In the genomic region with DNA sequence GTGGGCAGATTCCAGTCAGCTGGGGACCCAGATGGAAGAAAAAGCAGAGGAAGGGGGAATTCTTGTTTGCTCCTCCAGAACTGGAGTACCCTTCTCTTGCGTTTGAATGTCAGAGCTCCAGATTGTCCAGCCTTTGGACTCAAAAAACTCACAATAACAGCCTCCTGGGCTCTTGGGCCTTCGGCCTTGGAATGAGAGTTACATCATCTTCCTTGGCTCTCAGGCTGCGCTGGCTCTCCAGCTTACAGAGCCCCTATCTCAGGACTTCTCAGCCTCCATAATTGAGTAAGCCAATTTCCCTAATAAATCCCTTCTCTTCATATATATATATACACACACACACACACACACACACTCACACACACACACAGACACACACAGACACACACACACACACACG, we compare ENCODE assay signal across 16 cellular contexts.
DNase-seq lines count a peak whose midpoint lies in the region; ATAC-seq and TF ChIP-seq lines count a peak whose summit lies in the region.
"Had no signal": no experiment of that assay in that cellular context is flagged by ENCODE, and none has a peak within 500 bp of the region (broad histone marks: within the 10 kb centered on the region; RNA-seq: fewer than 3 reads in every experiment).

No MANE protein-coding gene starts in this region.

- H2AK5ac ChIP-seq in mesendoderm (ENCODE audit: low read length) = no peak overlapping the region

- TF ChIP-seq POLR2A in heart left ventricle (IDR thresholded peaks at IDR 0.05) = no peak

- H3K4me2 ChIP-seq in mesendoderm (ENCODE audit: low read length) = no peak overlapping the region
- H3K4me2 ChIP-seq: A549 had no signal

- no peak overlapping the region for H2BK15ac ChIP-seq in mesendoderm (replicated peaks; ENCODE audit: low read depth)

- H3K36me3 ChIP-seq in heart left ventricle (no peaks in the 10 kb centered on the region), mesendoderm (ENCODE audit: control insufficient read depth, insufficient read depth, low read length) (no peaks in the 10 kb centered on the region)

- DNase-seq in NCI-H82 (lab: John Stamatoyannopoulos, UW) (peak; percentile 36), NCI-H82 treated with DMSO at 0.1 percent for 48 hours (lab: John Stamatoyannopoulos, UW; ENCODE audit: unreplicated experiment) (no peak), left ventricle myocardium superior (no peak), heart left ventricle (no peak), mesendoderm (no peak), middle frontal gyrus (ENCODE audit: extremely low spot score, low spot score) (no peak)
- DNase-seq: AML-193; Caco-2; CD4-positive, alpha-beta T cell; GM23248; H9 had no signal

- no peak overlapping the region for H4K5ac ChIP-seq in mesendoderm (ENCODE audit: low read length)

- H3K27ac ChIP-seq in heart left ventricle (no peak overlapping the region), mesendoderm (ENCODE audit: low read depth, low read length) (no peak overlapping the region)
- H3K27ac ChIP-seq: 22Rv1, A549, C4-2B, GM23248 had no signal

- no peak overlapping the region for H2BK5ac ChIP-seq in mesendoderm (ENCODE audit: low read length)

- peak overlapping the region; percentile 94 for H3K18ac ChIP-seq in mesendoderm (ENCODE audit: low read length)

- no peak overlapping the region for H3K23ac ChIP-seq in mesendoderm (ENCODE audit: low read length)

- no peak overlapping the region for H4K8ac ChIP-seq in mesendoderm (ENCODE audit: low read depth, low read length)

- H3K4ac ChIP-seq in mesendoderm (ENCODE audit: low read depth, low read length) = no peak overlapping the region

- intact Hi-C loops in left ventricle myocardium superior (cut with micrococcal nuclease) (no loop called here), heart left ventricle (cut with DNase I) (no loop called here)

- H3K79me1 ChIP-seq in mesendoderm (ENCODE audit: low read length) = no peaks in the 10 kb centered on the region

- no peak overlapping the region for H3K4me3 ChIP-seq in heart left ventricle
- H3K4me3 ChIP-seq in mesendoderm (ENCODE audit: low read length) = no peak overlapping the region
- H3K4me3 ChIP-seq: A549, GM23248 had no signal

- H3K27me3 ChIP-seq in heart left ventricle (no peaks in the 10 kb centered on the region), mesendoderm (ENCODE audit: insufficient read depth, low read length, poor library complexity) (no peaks in the 10 kb centered on the region)

- WGBS in heart left ventricle, 4 donors = 68 to 83% (median 77%) methylated on average over 4 of the region's 4 CpGs
- WGBS in mesendoderm (ENCODE audit: extremely low coverage, insufficient coverage, low lambda C conversion rate) = no CpG with 5 or more reads among the region's 4 CpGs

- no peaks in the 10 kb centered on the region for H3K79me2 ChIP-seq in mesendoderm (ENCODE audit: control insufficient read depth, insufficient read depth, low read length)

- no peak overlapping the region for H3K56ac ChIP-seq in mesendoderm (ENCODE audit: low read length)

- no peak for TF ChIP-seq CTCF in heart left ventricle (IDR thresholded peaks at IDR 0.05)

- H3K4me1 ChIP-seq in heart left ventricle = no peaks in the 10 kb centered on the region
- H3K4me1 ChIP-seq in mesendoderm (ENCODE audit: control insufficient read depth, low read depth, low read length) = no peaks in the 10 kb centered on the region
- H3K4me1 ChIP-seq: A549, Caco-2 had no signal

- no peak overlapping the region for H2BK120ac ChIP-seq in mesendoderm (ENCODE audit: low read depth, low read length)

- H3K9ac ChIP-seq in mesendoderm (ENCODE audit: low read length) = no peak overlapping the region
- H3K9ac ChIP-seq: GM23248 had no signal

- H3K9me3 ChIP-seq in heart left ventricle = peaks cover 0 to 6% (median 0%) of the 10 kb centered on the region in 12 donors
- H3K9me3 ChIP-seq: A549, Caco-2 had no signal

- ATAC-seq in left ventricle myocardium superior = peak; percentile 48
- ATAC-seq in heart left ventricle = no peak
- no peak for ATAC-seq in HG02870 (IDR thresholded peaks at IDR 0.05; ENCODE audit: unreplicated experiment)
- ATAC-seq: A549, HepG2 had no signal
